In the genomic region with DNA sequence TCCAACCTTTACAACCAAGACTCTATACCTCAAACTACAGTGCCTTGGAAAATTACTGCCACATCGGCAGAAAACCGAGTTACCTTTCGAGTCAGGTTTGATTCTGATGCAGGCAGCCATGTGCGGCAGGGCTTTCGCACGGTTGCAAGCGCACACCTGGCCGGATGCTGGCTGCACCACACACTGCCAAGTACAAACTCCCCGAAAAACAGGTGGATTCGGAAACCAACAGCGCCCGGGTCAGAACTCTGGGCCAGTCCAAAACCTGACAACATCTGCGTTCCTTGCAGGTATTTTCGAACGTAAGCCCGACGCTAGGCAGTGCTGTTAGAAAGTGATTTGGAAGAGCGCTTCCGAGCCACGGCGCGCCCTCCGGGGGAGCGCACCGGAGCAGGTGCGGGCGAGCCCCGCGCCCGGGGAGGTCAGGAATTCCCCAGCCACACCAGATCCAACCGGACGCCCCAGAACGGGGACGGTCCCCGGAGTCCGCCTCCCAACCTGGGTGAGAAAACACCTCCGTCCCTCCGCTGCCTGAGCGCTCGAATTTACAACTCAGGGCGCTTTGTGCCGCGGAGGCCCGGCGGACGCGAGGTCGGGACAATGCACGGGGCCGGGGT, we compare ENCODE assay signal across 2 cellular contexts.
TF ChIP-seq lines count a peak whose summit lies in the region.

No MANE protein-coding gene starts in this region.

TF ChIP-seq in GM12878, 131 proteins besides CTCF, POLR2A, EP300 and RAD21 (continues in another document):
- no peak for TF ChIP-seq EGR1 (IDR thresholded peaks at IDR 0.05; ENCODE audit: borderline replicate concordance in 1 of 2, low read depth in 2 of 2, low read length in 2 of 2)
- TF ChIP-seq, protein P1, sequence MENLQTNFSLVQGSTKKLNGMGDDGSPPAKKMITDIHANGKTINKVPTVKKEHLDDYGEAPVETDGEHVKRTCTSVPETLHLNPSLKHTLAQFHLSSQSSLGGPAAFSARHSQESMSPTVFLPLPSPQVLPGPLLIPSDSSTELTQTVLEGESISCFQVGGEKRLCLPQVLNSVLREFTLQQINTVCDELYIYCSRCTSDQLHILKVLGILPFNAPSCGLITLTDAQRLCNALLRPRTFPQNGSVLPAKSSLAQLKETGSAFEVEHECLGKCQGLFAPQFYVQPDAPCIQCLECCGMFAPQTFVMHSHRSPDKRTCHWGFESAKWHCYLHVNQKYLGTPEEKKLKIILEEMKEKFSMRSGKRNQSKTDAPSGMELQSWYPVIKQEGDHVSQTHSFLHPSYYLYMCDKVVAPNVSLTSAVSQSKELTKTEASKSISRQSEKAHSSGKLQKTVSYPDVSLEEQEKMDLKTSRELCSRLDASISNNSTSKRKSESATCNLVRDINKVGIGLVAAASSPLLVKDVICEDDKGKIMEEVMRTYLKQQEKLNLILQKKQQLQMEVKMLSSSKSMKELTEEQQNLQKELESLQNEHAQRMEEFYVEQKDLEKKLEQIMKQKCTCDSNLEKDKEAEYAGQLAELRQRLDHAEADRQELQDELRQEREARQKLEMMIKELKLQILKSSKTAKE (IDR thresholded peaks at IDR 0.05; ENCODE audit: low read depth, poor library complexity, severe bottlenecking): no peak
- 0 out of 2 replicates have a peak, but pooled peaks have one; percentile 42 for TF ChIP-seq GATAD2B (conservative IDR thresholded peaks at IDR 0.05; ENCODE audit: low read depth)
- TF ChIP-seq, protein P2, sequence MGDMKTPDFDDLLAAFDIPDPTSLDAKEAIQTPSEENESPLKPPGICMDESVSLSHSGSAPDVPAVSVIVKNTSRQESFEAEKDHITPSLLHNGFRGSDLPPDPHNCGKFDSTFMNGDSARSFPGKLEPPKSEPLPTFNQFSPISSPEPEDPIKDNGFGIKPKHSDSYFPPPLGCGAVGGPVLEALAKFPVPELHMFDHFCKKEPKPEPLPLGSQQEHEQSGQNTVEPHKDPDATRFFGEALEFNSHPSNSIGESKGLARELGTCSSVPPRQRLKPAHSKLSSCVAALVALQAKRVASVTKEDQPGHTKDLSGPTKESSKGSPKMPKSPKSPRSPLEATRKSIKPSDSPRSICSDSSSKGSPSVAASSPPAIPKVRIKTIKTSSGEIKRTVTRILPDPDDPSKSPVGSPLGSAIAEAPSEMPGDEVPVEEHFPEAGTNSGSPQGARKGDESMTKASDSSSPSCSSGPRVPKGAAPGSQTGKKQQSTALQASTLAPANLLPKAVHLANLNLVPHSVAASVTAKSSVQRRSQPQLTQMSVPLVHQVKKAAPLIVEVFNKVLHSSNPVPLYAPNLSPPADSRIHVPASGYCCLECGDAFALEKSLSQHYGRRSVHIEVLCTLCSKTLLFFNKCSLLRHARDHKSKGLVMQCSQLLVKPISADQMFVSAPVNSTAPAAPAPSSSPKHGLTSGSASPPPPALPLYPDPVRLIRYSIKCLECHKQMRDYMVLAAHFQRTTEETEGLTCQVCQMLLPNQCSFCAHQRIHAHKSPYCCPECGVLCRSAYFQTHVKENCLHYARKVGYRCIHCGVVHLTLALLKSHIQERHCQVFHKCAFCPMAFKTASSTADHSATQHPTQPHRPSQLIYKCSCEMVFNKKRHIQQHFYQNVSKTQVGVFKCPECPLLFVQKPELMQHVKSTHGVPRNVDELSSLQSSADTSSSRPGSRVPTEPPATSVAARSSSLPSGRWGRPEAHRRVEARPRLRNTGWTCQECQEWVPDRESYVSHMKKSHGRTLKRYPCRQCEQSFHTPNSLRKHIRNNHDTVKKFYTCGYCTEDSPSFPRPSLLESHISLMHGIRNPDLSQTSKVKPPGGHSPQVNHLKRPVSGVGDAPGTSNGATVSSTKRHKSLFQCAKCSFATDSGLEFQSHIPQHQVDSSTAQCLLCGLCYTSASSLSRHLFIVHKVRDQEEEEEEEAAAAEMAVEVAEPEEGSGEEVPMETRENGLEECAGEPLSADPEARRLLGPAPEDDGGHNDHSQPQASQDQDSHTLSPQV (IDR thresholded peaks at IDR 0.05): no peak
- TF ChIP-seq, protein P3, sequence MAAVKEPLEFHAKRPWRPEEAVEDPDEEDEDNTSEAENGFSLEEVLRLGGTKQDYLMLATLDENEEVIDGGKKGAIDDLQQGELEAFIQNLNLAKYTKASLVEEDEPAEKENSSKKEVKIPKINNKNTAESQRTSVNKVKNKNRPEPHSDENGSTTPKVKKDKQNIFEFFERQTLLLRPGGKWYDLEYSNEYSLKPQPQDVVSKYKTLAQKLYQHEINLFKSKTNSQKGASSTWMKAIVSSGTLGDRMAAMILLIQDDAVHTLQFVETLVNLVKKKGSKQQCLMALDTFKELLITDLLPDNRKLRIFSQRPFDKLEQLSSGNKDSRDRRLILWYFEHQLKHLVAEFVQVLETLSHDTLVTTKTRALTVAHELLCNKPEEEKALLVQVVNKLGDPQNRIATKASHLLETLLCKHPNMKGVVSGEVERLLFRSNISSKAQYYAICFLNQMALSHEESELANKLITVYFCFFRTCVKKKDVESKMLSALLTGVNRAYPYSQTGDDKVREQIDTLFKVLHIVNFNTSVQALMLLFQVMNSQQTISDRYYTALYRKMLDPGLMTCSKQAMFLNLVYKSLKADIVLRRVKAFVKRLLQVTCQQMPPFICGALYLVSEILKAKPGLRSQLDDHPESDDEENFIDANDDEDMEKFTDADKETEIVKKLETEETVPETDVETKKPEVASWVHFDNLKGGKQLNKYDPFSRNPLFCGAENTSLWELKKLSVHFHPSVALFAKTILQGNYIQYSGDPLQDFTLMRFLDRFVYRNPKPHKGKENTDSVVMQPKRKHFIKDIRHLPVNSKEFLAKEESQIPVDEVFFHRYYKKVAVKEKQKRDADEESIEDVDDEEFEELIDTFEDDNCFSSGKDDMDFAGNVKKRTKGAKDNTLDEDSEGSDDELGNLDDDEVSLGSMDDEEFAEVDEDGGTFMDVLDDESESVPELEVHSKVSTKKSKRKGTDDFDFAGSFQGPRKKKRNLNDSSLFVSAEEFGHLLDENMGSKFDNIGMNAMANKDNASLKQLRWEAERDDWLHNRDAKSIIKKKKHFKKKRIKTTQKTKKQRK (IDR thresholded peaks at IDR 0.05; ENCODE audit: low read depth, low read length): no peak
- TF ChIP-seq BMI1 (IDR thresholded peaks at IDR 0.05; ENCODE audit: borderline replicate concordance): no peak
- TF ChIP-seq, protein P4, sequence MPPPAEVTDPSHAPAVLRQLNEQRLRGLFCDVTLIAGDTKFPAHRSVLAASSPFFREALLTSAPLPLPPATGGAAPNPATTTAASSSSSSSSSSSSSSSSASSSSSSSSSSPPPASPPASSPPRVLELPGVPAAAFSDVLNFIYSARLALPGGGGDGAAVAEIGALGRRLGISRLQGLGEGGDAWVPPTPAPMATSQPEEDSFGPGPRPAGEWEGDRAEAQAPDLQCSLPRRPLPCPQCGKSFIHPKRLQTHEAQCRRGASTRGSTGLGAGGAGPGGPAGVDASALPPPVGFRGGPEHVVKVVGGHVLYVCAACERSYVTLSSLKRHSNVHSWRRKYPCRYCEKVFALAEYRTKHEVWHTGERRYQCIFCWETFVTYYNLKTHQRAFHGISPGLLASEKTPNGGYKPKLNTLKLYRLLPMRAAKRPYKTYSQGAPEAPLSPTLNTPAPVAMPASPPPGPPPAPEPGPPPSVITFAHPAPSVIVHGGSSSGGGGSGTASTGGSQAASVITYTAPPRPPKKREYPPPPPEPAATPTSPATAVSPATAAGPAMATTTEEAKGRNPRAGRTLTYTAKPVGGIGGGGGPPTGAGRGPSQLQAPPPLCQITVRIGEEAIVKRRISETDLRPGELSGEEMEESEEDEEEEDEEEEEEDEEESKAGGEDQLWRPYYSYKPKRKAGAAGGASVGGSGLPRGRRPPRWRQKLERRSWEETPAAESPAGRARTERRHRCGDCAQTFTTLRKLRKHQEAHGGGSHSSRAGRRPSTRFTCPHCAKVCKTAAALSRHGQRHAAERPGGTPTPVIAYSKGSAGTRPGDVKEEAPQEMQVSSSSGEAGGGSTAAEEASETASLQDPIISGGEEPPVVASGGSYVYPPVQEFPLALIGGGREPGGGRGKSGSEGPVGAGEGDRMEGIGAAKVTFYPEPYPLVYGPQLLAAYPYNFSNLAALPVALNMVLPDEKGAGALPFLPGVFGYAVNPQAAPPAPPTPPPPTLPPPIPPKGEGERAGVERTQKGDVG (CRISPR knock-in tag; IDR thresholded peaks at IDR 0.05): no peak

TF ChIP-seq in liver, 16 proteins besides CTCF, POLR2A, EP300 and RAD21:
- TF ChIP-seq FOXA2 (IDR thresholded peaks at IDR 0.05): no peak
- no peak for TF ChIP-seq EGR1 (IDR thresholded peaks at IDR 0.05; ENCODE audit: low read depth in 2 of 2)
- peak; percentile 11 for TF ChIP-seq YY1 (IDR thresholded peaks at IDR 0.05)
- TF ChIP-seq, protein P5, sequence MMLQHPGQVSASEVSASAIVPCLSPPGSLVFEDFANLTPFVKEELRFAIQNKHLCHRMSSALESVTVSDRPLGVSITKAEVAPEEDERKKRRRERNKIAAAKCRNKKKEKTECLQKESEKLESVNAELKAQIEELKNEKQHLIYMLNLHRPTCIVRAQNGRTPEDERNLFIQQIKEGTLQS (IDR thresholded peaks at IDR 0.05): no peak
- TF ChIP-seq, protein P6, sequence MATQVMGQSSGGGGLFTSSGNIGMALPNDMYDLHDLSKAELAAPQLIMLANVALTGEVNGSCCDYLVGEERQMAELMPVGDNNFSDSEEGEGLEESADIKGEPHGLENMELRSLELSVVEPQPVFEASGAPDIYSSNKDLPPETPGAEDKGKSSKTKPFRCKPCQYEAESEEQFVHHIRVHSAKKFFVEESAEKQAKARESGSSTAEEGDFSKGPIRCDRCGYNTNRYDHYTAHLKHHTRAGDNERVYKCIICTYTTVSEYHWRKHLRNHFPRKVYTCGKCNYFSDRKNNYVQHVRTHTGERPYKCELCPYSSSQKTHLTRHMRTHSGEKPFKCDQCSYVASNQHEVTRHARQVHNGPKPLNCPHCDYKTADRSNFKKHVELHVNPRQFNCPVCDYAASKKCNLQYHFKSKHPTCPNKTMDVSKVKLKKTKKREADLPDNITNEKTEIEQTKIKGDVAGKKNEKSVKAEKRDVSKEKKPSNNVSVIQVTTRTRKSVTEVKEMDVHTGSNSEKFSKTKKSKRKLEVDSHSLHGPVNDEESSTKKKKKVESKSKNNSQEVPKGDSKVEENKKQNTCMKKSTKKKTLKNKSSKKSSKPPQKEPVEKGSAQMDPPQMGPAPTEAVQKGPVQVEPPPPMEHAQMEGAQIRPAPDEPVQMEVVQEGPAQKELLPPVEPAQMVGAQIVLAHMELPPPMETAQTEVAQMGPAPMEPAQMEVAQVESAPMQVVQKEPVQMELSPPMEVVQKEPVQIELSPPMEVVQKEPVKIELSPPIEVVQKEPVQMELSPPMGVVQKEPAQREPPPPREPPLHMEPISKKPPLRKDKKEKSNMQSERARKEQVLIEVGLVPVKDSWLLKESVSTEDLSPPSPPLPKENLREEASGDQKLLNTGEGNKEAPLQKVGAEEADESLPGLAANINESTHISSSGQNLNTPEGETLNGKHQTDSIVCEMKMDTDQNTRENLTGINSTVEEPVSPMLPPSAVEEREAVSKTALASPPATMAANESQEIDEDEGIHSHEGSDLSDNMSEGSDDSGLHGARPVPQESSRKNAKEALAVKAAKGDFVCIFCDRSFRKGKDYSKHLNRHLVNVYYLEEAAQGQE (IDR thresholded peaks at IDR 0.05): no peak
- no peak for TF ChIP-seq HNF4A (conservative IDR thresholded peaks at IDR 0.05)
TF ChIP-seq in liver: peak in this region for 1.
